In the genomic region with DNA sequence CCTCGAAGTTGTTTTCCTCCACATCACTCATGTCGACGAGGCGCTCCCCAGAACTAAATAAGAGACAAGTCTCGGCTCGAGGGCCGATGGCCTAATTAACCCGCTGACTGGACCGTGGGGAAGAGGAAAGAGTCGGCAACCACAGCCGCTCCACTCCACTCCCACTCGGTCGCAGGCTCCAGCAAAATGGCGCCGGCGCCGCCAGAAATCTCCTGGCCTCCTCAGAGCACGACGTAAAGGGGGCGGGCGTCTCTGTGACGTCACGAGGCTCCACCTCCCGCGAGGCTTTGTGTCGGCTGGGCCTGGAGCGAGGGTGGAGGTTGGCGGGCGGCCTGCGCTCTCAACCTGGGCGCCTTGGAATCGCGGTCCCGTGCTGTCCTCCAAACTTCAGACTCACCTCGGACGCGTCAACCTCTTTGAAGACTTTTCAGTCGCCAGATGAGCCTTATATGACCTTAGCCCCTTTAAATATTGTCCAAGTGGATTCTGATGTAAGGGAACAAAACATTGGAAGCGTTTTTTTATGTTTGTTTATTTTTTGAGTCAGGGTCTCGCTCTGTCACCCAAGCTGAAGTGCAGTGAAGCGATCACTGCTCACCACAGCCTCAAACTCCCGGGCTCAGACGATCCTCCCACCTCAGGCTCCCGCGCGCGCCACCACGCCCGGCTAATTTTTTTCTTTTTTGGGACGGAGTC, we compare ENCODE assay signal across 8 cellular contexts. TPM values are rescaled to one million over a fixed set of nuclear protein-coding genes. Genes with fewer than 3 reads are reported as not detected.
DNase-seq lines count a peak whose midpoint lies in the region; ATAC-seq, FAIRE-seq and TF ChIP-seq lines count a peak whose summit lies in the region.

A gene (minus strand): TSS at position 188 of the 696 bp plus-strand sequence. CDS start 157 bp downstream, at position 31.

- peak; percentile 89 for ATAC-seq in GM18508 (IDR thresholded peaks at IDR 0.05; ENCODE audit: insufficient read depth, unreplicated experiment)
- ATAC-seq in HG02981 (IDR thresholded peaks at IDR 0.05; ENCODE audit: unreplicated experiment), result peak; percentile 91

- no peak for TF ChIP-seq CTCF in ascending aorta (IDR thresholded peaks at IDR 0.05)
- no peak for TF ChIP-seq CTCF in right atrium auricular region (IDR thresholded peaks at IDR 0.05)

- H3K36me3 ChIP-seq in ascending aorta (no peaks in the 10 kb centered on the region), right atrium auricular region (no peaks in the 10 kb centered on the region)

- peak; percentile 27 for FAIRE-seq in urothelium cell line (lab: Jason Lieb, UNC)

- peaks cover 3 to 29% of the 10 kb centered on the region in 2 donors for H3K4me1 ChIP-seq in ascending aorta
- peaks cover 0 to 39% of the 10 kb centered on the region in 2 donors for H3K4me1 ChIP-seq in right atrium auricular region

- intact Hi-C loops in ascending aorta (cut with DNase I), result loop anchor here (1.0 to 10.0 kb wide), 6 partner anchors 65 to 1643 kb away; a partner anchor contains a TSS

- peak; percentile 90 for DNase-seq in NCI-H2029 (lab: John Stamatoyannopoulos, UW)
- DNase-seq in T-helper 22 cell (ENCODE audit: low read depth), result peak; percentile 88
- DNase-seq in ascending aorta (ENCODE audit: low spot score in 2 of 2), result peak; percentile 85 to 98
- peak; percentile 98 for DNase-seq in right atrium auricular region (ENCODE audit: low spot score)
- DNase-seq in pulmonary artery endothelial cell (ENCODE audit: low read depth, low spot score), result peak; percentile 83
- peak; percentile 96 for DNase-seq in urothelium cell line (ENCODE audit: low spot score)

- no peaks in the 10 kb centered on the region for H3K27me3 ChIP-seq in ascending aorta
- H3K27me3 ChIP-seq in right atrium auricular region, result no peaks in the 10 kb centered on the region

- H3K9me3 ChIP-seq in ascending aorta (no peaks in the 10 kb centered on the region), right atrium auricular region (no peaks in the 10 kb centered on the region)

- peak within 1 kb of the TSS; percentile 95 to 99 for H3K27ac ChIP-seq in ascending aorta
- H3K27ac ChIP-seq in right atrium auricular region, result peak within 1 kb of the TSS; percentile 99

- H3K4me3 ChIP-seq in ascending aorta (peak within 1 kb of the TSS; percentile 90 to 97), right atrium auricular region (peak within 1 kb of the TSS; percentile 79 to 98)

RNA-seq across cellular contexts. Expression of the gene that starts here (rescaled TPM):
- total RNA-seq in ascending aorta, result 14.4 TPM
- total RNA-seq in right atrium auricular region, result 10 to 100 TPM; 16.0 to 26.7 TPM
- total RNA-seq in pulmonary artery endothelial cell, result 34.3 and 47.4 TPM in 2 replicates

Comparison
In these comparisons a context has a peak if more than half of its experiments do, and no peak if none do; other contexts are left out.
1. Peak in every context shown above with its lines: DNase-seq, ATAC-seq, H3K4me3 ChIP-seq and H3K27ac ChIP-seq.